In the genomic region with DNA sequence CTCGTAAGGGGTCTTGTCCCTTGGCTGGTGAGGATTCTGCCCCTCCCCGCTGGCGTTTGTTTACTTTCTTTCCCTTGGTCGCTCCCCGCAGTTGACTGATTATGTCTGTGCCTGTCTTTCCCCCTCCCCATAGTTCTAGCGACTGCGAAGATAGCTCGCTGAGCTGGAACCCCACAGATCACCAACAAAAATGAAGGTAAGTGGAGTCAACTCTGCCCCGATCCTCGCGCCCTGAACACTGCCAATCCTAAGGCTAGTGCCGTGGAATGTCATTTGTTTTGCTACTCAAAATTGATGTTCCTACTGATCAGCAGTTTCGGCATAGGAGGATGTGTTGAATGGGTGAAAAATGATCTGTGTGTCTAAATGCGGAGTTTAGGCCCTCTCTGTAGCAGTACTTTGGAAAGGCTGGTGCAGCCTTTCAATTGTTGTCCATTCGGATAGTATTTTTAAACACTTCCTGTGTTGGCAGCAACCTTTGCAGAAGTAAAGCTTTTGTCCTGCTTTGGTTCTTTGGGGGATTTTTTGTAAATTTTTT, we compare ENCODE assay signal across 8 cellular contexts. TPM values are rescaled to one million over a fixed set of nuclear protein-coding genes. Genes with fewer than 3 reads are reported as not detected.
DNase-seq lines count a peak whose midpoint lies in the region; ATAC-seq lines count a peak whose summit lies in the region.

No MANE protein-coding gene starts in this region.

- DNase-seq in activated naive CD4-positive, alpha-beta T cell treated with anti-CD3 and anti-CD28 coated beads for 36 hours, result peak; percentile 8
- DNase-seq in activated naive CD4-positive, alpha-beta T cell treated with anti-CD3 and anti-CD28 coated beads, Interleukin-2, amount 50 U/mL, for 16 hours, result no peak
- DNase-seq in RPMI8226, result peak; percentile 17
- peak; percentile 26 for DNase-seq in myocyte (ENCODE audit: low read depth)
- DNase-seq in iPS-NIHi7 (ENCODE audit: extremely low spot score), result no peak

- CTCF ChIA-PET in activated naive CD4-positive, alpha-beta T cell treated with anti-CD3 and anti-CD28 coated beads for 36 hours (lab: Charles Lee), result interaction anchor here (0.7 to 1.6 kb wide), 3 partner anchors 8 to 97 kb away, joined by 3 to 12 read pairs (median 7); a partner anchor contains a TSS

- no peaks in the 10 kb centered on the region for H3K36me3 ChIP-seq in endocrine pancreas (ENCODE audit: control insufficient read depth, insufficient read depth, low read length)

- ATAC-seq in HG02623 (IDR thresholded peaks at IDR 0.05; ENCODE audit: unreplicated experiment), result no peak
- no peak for ATAC-seq in HG03280 (IDR thresholded peaks at IDR 0.05; ENCODE audit: unreplicated experiment)

- H3K27me3 Mint-ChIP-seq in activated naive CD4-positive, alpha-beta T cell treated with anti-CD3 and anti-CD28 coated beads for 36 hours (ENCODE audit: low read depth), result no peaks in the 10 kb centered on the region

- peak overlapping the region; percentile 81 for H3K4me3 ChIP-seq in endocrine pancreas (ENCODE audit: control insufficient read depth, insufficient read depth, low read length)

- intact Hi-C loops in activated naive CD4-positive, alpha-beta T cell treated with anti-CD3 and anti-CD28 coated beads for 36 hours (cut with micrococcal nuclease), result loop anchor here (2.0 to 10.0 kb wide), 3 partner anchors 191 to 1949 kb away; a partner anchor contains a TSS

- H3K4me1 Mint-ChIP-seq in activated naive CD4-positive, alpha-beta T cell treated with anti-CD3 and anti-CD28 coated beads for 36 hours (ENCODE audit: low read depth), result peaks cover 32% of the 10 kb centered on the region

- peak overlapping the region; percentile 85 for H3K27ac Mint-ChIP-seq in activated naive CD4-positive, alpha-beta T cell treated with anti-CD3 and anti-CD28 coated beads for 36 hours

- no peaks in the 10 kb centered on the region for H3K9me3 ChIP-seq in endocrine pancreas (ENCODE audit: control insufficient read depth, low read length)

- H3K27me3 ChIP-seq in endocrine pancreas (ENCODE audit: control insufficient read depth, insufficient read depth, low read length), result no peaks in the 10 kb centered on the region

- H3K4me3 Mint-ChIP-seq in activated naive CD4-positive, alpha-beta T cell treated with anti-CD3 and anti-CD28 coated beads for 36 hours, result peak overlapping the region; percentile 98

- no peaks in the 10 kb centered on the region for H3K9me3 Mint-ChIP-seq in activated naive CD4-positive, alpha-beta T cell treated with anti-CD3 and anti-CD28 coated beads for 36 hours

- peak overlapping the region; percentile 89 for H3K9ac ChIP-seq in endocrine pancreas (ENCODE audit: control insufficient read depth, insufficient read depth, low read length)

- peaks cover 14% of the 10 kb centered on the region for H3K4me1 ChIP-seq in endocrine pancreas (ENCODE audit: control insufficient read depth, insufficient read depth, low read length)

- H3K36me3 Mint-ChIP-seq in activated naive CD4-positive, alpha-beta T cell treated with anti-CD3 and anti-CD28 coated beads for 36 hours (ENCODE audit: low read depth), result peaks cover 22% of the 10 kb centered on the region

RNA-seq across cellular contexts. Expression of a gene that starts 1.4 kb away (rescaled TPM):
- total RNA-seq in activated naive CD4-positive, alpha-beta T cell treated with anti-CD3 and anti-CD28 coated beads for 36 hours, result 10 to 100 TPM; 18.9 to 20.4 TPM
- total RNA-seq in myocyte, result 11.8 and 12.2 TPM in 2 replicates
- 4.5 TPM for polyA plus RNA-seq in myocyte (2012)

RNA-seq across cellular contexts. Expression of a gene that starts 55.1 kb away (rescaled TPM):
- 100 to 1,000 TPM; 399 to 424 TPM for total RNA-seq in activated naive CD4-positive, alpha-beta T cell treated with anti-CD3 and anti-CD28 coated beads for 36 hours
- 83.0 and 88.5 TPM in 2 replicates for total RNA-seq in myocyte
- polyA plus RNA-seq in myocyte (2012), result 80.7 TPM

Comparison
In these comparisons a context has a peak if more than half of its experiments do, and no peak if none do; other contexts are left out.
1. DNase-seq: peak in activated naive CD4-positive, alpha-beta T cell treated with anti-CD3 and anti-CD28 coated beads for 36 hours (single experiment), RPMI8226 (single experiment) and myocyte (single experiment); none in activated naive CD4-positive, alpha-beta T cell treated with anti-CD3 and anti-CD28 coated beads, Interleukin-2, amount 50 U/mL, for 16 hours (single experiment) and iPS-NIHi7 (single experiment).